21 cellular contexts compared by ENCODE assay signal in the genomic region with DNA sequence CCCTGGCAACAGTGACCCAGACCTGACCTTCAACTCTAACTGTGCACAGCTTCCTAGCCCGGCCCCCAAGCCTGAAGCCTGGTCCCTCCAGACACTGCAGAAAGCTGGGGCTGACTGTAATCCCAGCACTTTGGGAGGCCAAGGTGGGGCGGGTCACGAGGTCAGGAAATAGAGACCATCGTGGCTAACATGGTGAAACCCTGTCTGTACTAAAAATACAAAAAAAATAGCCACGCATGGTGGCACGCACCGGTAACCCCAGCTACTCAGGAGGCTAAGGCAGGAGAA. TPM values are rescaled to one million over a fixed set of nuclear protein-coding genes. Genes with fewer than 3 reads are reported as not detected.
"Had no signal": no experiment of that assay in that cellular context is flagged by ENCODE, and none has a peak within 500 bp of the region (broad histone marks: within the 10 kb centered on the region; RNA-seq: fewer than 3 reads in every experiment).

No MANE protein-coding gene starts in this region.

- H3K4me2 ChIP-seq: KMS-11 had no signal

- ATAC-seq: K562 had no signal

- H3K4me3 Mint-ChIP-seq: IgD-negative memory B cell had no signal

- DNase-seq: Kasumi-1, MM.1S, NCI-H1092 treated with DMSO at 0.1 percent for 48 hours, NCI-H1436, NCI-H187, NCI-H2029, NCI-H2081 treated with DMSO at 0.1 percent for 48 hours, NCI-H2171, NCI-H226, NCI-H446, NCI-H510A, NCI-H524 treated with DMSO at 0.1 percent for 48 hours, NCI-H69, NCI-H774, SHP77 treated with DMSO at 0.1 percent for 48 hours had no signal

- H3K36me3 Mint-ChIP-seq: IgD-negative memory B cell had no signal

- H3K27ac ChIP-seq: KMS-11, RWPE1, SJSA1, SK-N-MC had no signal

- H3K9ac ChIP-seq: KMS-11 had no signal

- H3K36me3 ChIP-seq: SJSA1 had no signal

- H3K4me3 ChIP-seq: K562, SJSA1, SK-N-MC had no signal

- H3K27ac Mint-ChIP-seq: IgD-negative memory B cell had no signal

- H3K27me3 ChIP-seq: SJSA1 had no signal

- H3K4me1 Mint-ChIP-seq: IgD-negative memory B cell had no signal

- H3K4me1 ChIP-seq: SJSA1 had no signal

RNA-seq across cellular contexts. Expression of gene ADAMTS2, which starts 35.9 kb away (rescaled TPM):
- total RNA-seq: K562 had no signal
- polyA plus RNA-seq: IgD-negative memory B cell, K562 had no signal
